In genomic region chr12:132502882-132503193, GRCh38 we compare ENCODE assay signal across 1 cellular context.
TF ChIP-seq lines count a peak whose summit lies in the region.

No MANE protein-coding gene starts in this region.

TF ChIP-seq in K562, 482 proteins besides CTCF, POLR2A, EP300 and RAD21 (continued from another document):
- TF ChIP-seq TSC22D4 (tag; IDR thresholded peaks at IDR 0.05), result no peak
- TF ChIP-seq NR2C2 (CRISPR knock-in tag; IDR thresholded peaks at IDR 0.05), result no peak
- TF ChIP-seq NR2C2 (tag; IDR thresholded peaks at IDR 0.05), result no peak
- TF ChIP-seq SRSF1 (IDR thresholded peaks at IDR 0.05; ENCODE audit: low read depth, low read length), result no peak
- no peak for TF ChIP-seq MAZ (CRISPR knock-in tag; conservative IDR thresholded peaks at IDR 0.05 in 1 of 2, IDR thresholded peaks at IDR 0.05 in 1 of 2)
- no peak for TF ChIP-seq ZNF518B (CRISPR knock-in tag; IDR thresholded peaks at IDR 0.05)
- TF ChIP-seq TRIM25 (IDR thresholded peaks at IDR 0.05; ENCODE audit: borderline replicate concordance), result no peak
- TF ChIP-seq KAT8 (IDR thresholded peaks at IDR 0.05; ENCODE audit: low read depth), result no peak
- no peak for TF ChIP-seq ZHX1 (conservative IDR thresholded peaks at IDR 0.05; ENCODE audit: low read length)
- TF ChIP-seq PATZ1 (CRISPR knock-in tag; IDR thresholded peaks at IDR 0.05; ENCODE audit: borderline replicate concordance), result no peak
- TF ChIP-seq ZNF511 (CRISPR knock-in tag; IDR thresholded peaks at IDR 0.05), result no peak
- TF ChIP-seq EHMT2 (IDR thresholded peaks at IDR 0.05), result no peak
- TF ChIP-seq ZNF121 (CRISPR knock-in tag; conservative IDR thresholded peaks at IDR 0.05), result no peak
- no peak for TF ChIP-seq BCL6 (CRISPR knock-in tag; IDR thresholded peaks at IDR 0.05)
- no peak for TF ChIP-seq ZNF644 (tag; IDR thresholded peaks at IDR 0.05; ENCODE audit: low read depth)
